Comparison of ENCODE assay signal across 9 cellular contexts in the genomic region with DNA sequence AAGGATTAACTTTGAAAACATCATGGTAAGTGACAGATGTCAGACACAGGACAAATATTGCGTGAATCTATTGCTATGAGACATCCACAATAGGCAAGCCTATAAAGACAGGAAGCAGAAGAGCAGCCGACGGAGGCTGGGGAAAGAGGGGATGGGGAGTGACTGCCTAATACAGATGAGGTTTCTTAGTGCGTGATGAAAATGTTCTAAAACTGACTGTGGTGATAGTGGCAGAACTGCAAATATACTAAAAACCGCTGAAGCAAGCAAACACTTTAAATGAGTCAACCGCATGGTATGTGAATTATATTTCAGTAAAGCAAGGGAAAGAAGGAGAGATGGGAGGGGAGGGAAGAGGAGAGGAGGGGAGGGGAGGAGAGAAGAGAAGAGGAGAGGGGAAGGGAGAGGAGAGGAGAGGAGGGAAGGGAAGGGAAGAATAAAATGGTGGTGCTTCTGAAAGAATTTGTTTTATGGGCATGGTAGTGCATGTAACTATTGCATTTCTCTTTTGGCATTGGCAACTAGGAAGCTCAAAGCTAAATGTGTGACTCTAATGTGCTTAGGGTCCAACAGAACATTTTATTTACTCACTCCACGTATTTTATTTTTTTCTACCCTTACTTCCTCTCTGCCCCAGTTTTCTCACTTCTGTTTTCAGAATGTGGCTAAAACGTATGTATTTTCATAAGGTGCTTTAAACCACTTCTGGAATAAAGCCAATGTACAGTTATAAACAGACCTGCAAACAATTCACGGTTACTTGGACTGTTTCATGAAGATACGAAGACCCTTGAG. TPM values are rescaled to one million over a fixed set of nuclear protein-coding genes. Genes with fewer than 3 reads are reported as not detected.
DNase-seq lines count a peak whose midpoint lies in the region; ATAC-seq and TF ChIP-seq lines count a peak whose summit lies in the region.
"Had no signal": no experiment of that assay in that cellular context is flagged by ENCODE, and none has a peak within 500 bp of the region (broad histone marks: within the 10 kb centered on the region; RNA-seq: fewer than 3 reads in every experiment).

No MANE protein-coding gene starts in this region.

- peaks cover 27 to 93% (median 60%) of the 10 kb centered on the region in 4 donors for H3K4me1 Mint-ChIP-seq in CD4-positive, CD25-positive, alpha-beta regulatory T cell
- peaks cover 50% of the 10 kb centered on the region for H3K4me1 Mint-ChIP-seq in activated T-helper 17 cell treated with anti-CD3 and anti-CD28 coated beads, Interleukin-2, amount 50 U/mL, for 72 hours

- peak overlapping the region in 1 of 2 donors; percentile 26 for H3K9ac ChIP-seq in liver (ENCODE audit: low read depth in 1 of 2, low read length in 2 of 2)

- peak in 1 of 3 donors; percentile 61 for DNase-seq in CD4-positive, CD25-positive, alpha-beta regulatory T cell
- DNase-seq in NCI-H1436 treated with DMSO at 0.1 percent for 48 hours (lab: John Stamatoyannopoulos, UW), result no peak
- no peak for DNase-seq in putamen (ENCODE audit: low spot score)
- DNase-seq in pons (ENCODE audit: low spot score), result no peak

- no peak for TF ChIP-seq CTCF in liver (IDR thresholded peaks at IDR 0.05; ENCODE audit: low read depth, low read length, missing input control)

- no peak for TF ChIP-seq RAD21 in liver (IDR thresholded peaks at IDR 0.05)

- H3K4me3 Mint-ChIP-seq in CD4-positive, CD25-positive, alpha-beta regulatory T cell, result peak overlapping the region; percentile 27 to 93 (median 70)
- H3K4me3 Mint-ChIP-seq in activated T-helper 17 cell treated with anti-CD3 and anti-CD28 coated beads, Interleukin-2, amount 50 U/mL, for 72 hours, result peak overlapping the region; percentile 79

- H3K27me3 ChIP-seq in CD4-positive, CD25-positive, alpha-beta regulatory T cell (ENCODE audit: control insufficient read depth, insufficient read depth, low read length), result no peaks in the 10 kb centered on the region
- H3K27me3 ChIP-seq in liver (ENCODE audit: control insufficient read depth in 4 of 4, insufficient read depth in 4 of 4, low read length in 3 of 4), result no peaks in the 10 kb centered on the region

- H3K9me3 ChIP-seq in CD4-positive, CD25-positive, alpha-beta regulatory T cell (ENCODE audit: control insufficient read depth in 2 of 2, low read length in 2 of 2), result no peaks in the 10 kb centered on the region
- no peaks in the 10 kb centered on the region for H3K9me3 ChIP-seq in liver (ENCODE audit: control insufficient read depth in 4 of 4, low read length in 3 of 4)

- peak overlapping the region; percentile 67 for H3K4me3 ChIP-seq in CD4-positive, CD25-positive, alpha-beta regulatory T cell (ENCODE audit: low read depth, low read length)
- no peak overlapping the region for H3K4me3 ChIP-seq in liver (ENCODE audit: low read depth in 1 of 3, low read length in 3 of 3)

- peaks cover 0 to 2% (median 0%) of the 10 kb centered on the region in 7 donors for H3K9me3 Mint-ChIP-seq in CD4-positive, CD25-positive, alpha-beta regulatory T cell
- H3K9me3 Mint-ChIP-seq in activated T-helper 17 cell treated with anti-CD3 and anti-CD28 coated beads, Interleukin-2, amount 50 U/mL, for 72 hours, result no peaks in the 10 kb centered on the region

- peak overlapping the region; percentile 88 to 95 (median 92) for H3K27ac Mint-ChIP-seq in CD4-positive, CD25-positive, alpha-beta regulatory T cell
- peak overlapping the region; percentile 89 for H3K27ac Mint-ChIP-seq in activated T-helper 17 cell treated with anti-CD3 and anti-CD28 coated beads, Interleukin-2, amount 50 U/mL, for 72 hours

- peak; percentile 30 to 49 for ATAC-seq in CD4-positive, CD25-positive, alpha-beta regulatory T cell (ENCODE audit: low read depth in 2 of 2)
- ATAC-seq in GM19455 (IDR thresholded peaks at IDR 0.05; ENCODE audit: unreplicated experiment) (peak; percentile 43), HG03575 (IDR thresholded peaks at IDR 0.05; ENCODE audit: extremely low read depth, insufficient number of reproducible peaks, low FRiP score, unreplicated experiment) (peak; percentile 43)
- ATAC-seq in activated T-helper 17 cell treated with anti-CD3 and anti-CD28 coated beads, Interleukin-2, amount 50 U/mL, for 72 hours (replicated peaks), result peak; percentile 76

- H3K36me3 ChIP-seq in CD4-positive, CD25-positive, alpha-beta regulatory T cell (ENCODE audit: control insufficient read depth, insufficient read depth, low read length), result peaks cover 92% of the 10 kb centered on the region
- H3K36me3 ChIP-seq in liver (ENCODE audit: control insufficient read depth in 4 of 4, insufficient read depth in 3 of 4, low read depth in 1 of 4, low read length in 3 of 4), result peaks cover 7 to 25% (median 18%) of the 10 kb centered on the region in 4 donors

- H3K36me3 Mint-ChIP-seq in CD4-positive, CD25-positive, alpha-beta regulatory T cell, result peaks cover 50% of the 10 kb centered on the region
- peaks cover 100% of the 10 kb centered on the region for H3K36me3 Mint-ChIP-seq in activated T-helper 17 cell treated with anti-CD3 and anti-CD28 coated beads, Interleukin-2, amount 50 U/mL, for 72 hours (ENCODE audit: low read depth)

- 56% methylated on average over 10 of the region's 10 CpGs for WGBS in liver

- H3K27ac ChIP-seq in CD4-positive, CD25-positive, alpha-beta regulatory T cell (ENCODE audit: insufficient read depth, low read length, poor library complexity, severe bottlenecking), result peak overlapping the region; percentile 98
- H3K27ac ChIP-seq in liver (ENCODE audit: low read depth in 1 of 2, low read length in 2 of 2), result peak overlapping the region; percentile 62 to 65

- H3K4me1 ChIP-seq in CD4-positive, CD25-positive, alpha-beta regulatory T cell (ENCODE audit: control insufficient read depth, insufficient read depth, low read length, poor library complexity, severe bottlenecking), result peaks cover 98% of the 10 kb centered on the region
- peaks cover 3 to 34% (median 31%) of the 10 kb centered on the region in 4 donors for H3K4me1 ChIP-seq in liver (ENCODE audit: control insufficient read depth in 4 of 4, insufficient read depth in 4 of 4, low read length in 3 of 4)

- H3K27me3 Mint-ChIP-seq in CD4-positive, CD25-positive, alpha-beta regulatory T cell, result no peaks in the 10 kb centered on the region
- no peaks in the 10 kb centered on the region for H3K27me3 Mint-ChIP-seq in activated T-helper 17 cell treated with anti-CD3 and anti-CD28 coated beads, Interleukin-2, amount 50 U/mL, for 72 hours

TF ChIP-seq in liver, 16 proteins besides CTCF, POLR2A, EP300 and RAD21 (continues in another document):
- TF ChIP-seq HNF4G (IDR thresholded peaks at IDR 0.05), result no peak
- TF ChIP-seq MAX (IDR thresholded peaks at IDR 0.05), result no peak
- TF ChIP-seq FOXA1 (IDR thresholded peaks at IDR 0.05), result no peak
- TF ChIP-seq ATF3 (IDR thresholded peaks at IDR 0.05), result no peak
- TF ChIP-seq HNF4A (conservative IDR thresholded peaks at IDR 0.05), result no peak
- no peak for TF ChIP-seq YY1 (IDR thresholded peaks at IDR 0.05)
- no peak for TF ChIP-seq EGR1 (IDR thresholded peaks at IDR 0.05; ENCODE audit: low read depth in 2 of 2)
- TF ChIP-seq ZBTB33 (IDR thresholded peaks at IDR 0.05), result no peak
- no peak for TF ChIP-seq FOXA2 (IDR thresholded peaks at IDR 0.05)
- TF ChIP-seq SP1 (IDR thresholded peaks at IDR 0.05), result no peak
- TF ChIP-seq RXRA (IDR thresholded peaks at IDR 0.05), result no peak
- no peak for TF ChIP-seq GABPA (IDR thresholded peaks at IDR 0.05 in 1 of 2, conservative IDR thresholded peaks at IDR 0.05 in 1 of 2)

RNA-seq across cellular contexts. Expression of gene AKNA, which starts 21.3 kb away (rescaled TPM):
- 381 TPM for total RNA-seq in CD4-positive, CD25-positive, alpha-beta regulatory T cell
- polyA plus RNA-seq in CD4-positive, CD25-positive, alpha-beta regulatory T cell, result 10 to 100 TPM; 11.9 to 16.6 (median 14.5) TPM
- total RNA-seq in activated T-helper 17 cell treated with anti-CD3 and anti-CD28 coated beads, Interleukin-2, amount 50 U/mL, for 72 hours, result 100 to 1,000 TPM; 169 to 184 TPM
- 10 to 100 TPM in 1 of 2 donors, 1 to 10 TPM in 1; 7.2 to 31.7 TPM for total RNA-seq in liver
- 1 to 10 TPM; 4.2 to 6.6 TPM for polyA plus RNA-seq in liver

RNA-seq across cellular contexts. Expression of gene ORM2, which starts 36.9 kb away (rescaled TPM):
- total RNA-seq in CD4-positive, CD25-positive, alpha-beta regulatory T cell, result not detected
- polyA plus RNA-seq in CD4-positive, CD25-positive, alpha-beta regulatory T cell, result not detected
- not detected for total RNA-seq in activated T-helper 17 cell treated with anti-CD3 and anti-CD28 coated beads, Interleukin-2, amount 50 U/mL, for 72 hours
- total RNA-seq in liver, result 1,000 to 10,000 TPM in 1 of 2 donors, 100 to 1,000 TPM in 1; 276 to 4,866 TPM
- polyA plus RNA-seq in liver, result 1,000 to 10,000 TPM; 5,754 to 7,373 TPM
- total RNA-seq: lung microvascular endothelial cell had no signal

RNA-seq across cellular contexts. Expression of gene ORM1, which starts 43.6 kb away (rescaled TPM):
- total RNA-seq in CD4-positive, CD25-positive, alpha-beta regulatory T cell, result not detected
- polyA plus RNA-seq in CD4-positive, CD25-positive, alpha-beta regulatory T cell, result not detected
- total RNA-seq in activated T-helper 17 cell treated with anti-CD3 and anti-CD28 coated beads, Interleukin-2, amount 50 U/mL, for 72 hours, result not detected
- total RNA-seq in liver, result over 10,000 TPM in 1 of 2 donors, 1,000 to 10,000 TPM in 1; 1,297 to 35,782 TPM
- over 10,000 TPM; 38,408 to 69,591 TPM for polyA plus RNA-seq in liver
- total RNA-seq: lung microvascular endothelial cell had no signal

Comparison
In these comparisons a context has a peak if more than half of its experiments do, and no peak if none do; other contexts are left out.
1. RNA of gene AKNA, which starts 21.3 kb away (total RNA-seq): 381 TPM in CD4-positive, CD25-positive, alpha-beta regulatory T cell (single experiment) and 169 to 184 TPM in activated T-helper 17 cell treated with anti-CD3 and anti-CD28 coated beads, Interleukin-2, amount 50 U/mL, for 72 hours; 7.2 to 31.7 TPM in liver; every median in the first group is over 4 times any median in the second.
2. RNA of gene ORM2, which starts 36.9 kb away (total RNA-seq): 276 to 4,866 TPM in liver; not detected in CD4-positive, CD25-positive, alpha-beta regulatory T cell (single experiment) and not detected in activated T-helper 17 cell treated with anti-CD3 and anti-CD28 coated beads, Interleukin-2, amount 50 U/mL, for 72 hours; every median in the first group is over 100 times any median in the second.
3. RNA of gene ORM1, which starts 43.6 kb away (total RNA-seq): 1,297 to 35,782 TPM in liver; not detected in CD4-positive, CD25-positive, alpha-beta regulatory T cell (single experiment) and not detected in activated T-helper 17 cell treated with anti-CD3 and anti-CD28 coated beads, Interleukin-2, amount 50 U/mL, for 72 hours; every median in the first group is over 1,000 times any median in the second.
4. Peak in every context shown above with its lines, with median percentiles within 50 percentile points of each other: ATAC-seq.